In the genomic region with DNA sequence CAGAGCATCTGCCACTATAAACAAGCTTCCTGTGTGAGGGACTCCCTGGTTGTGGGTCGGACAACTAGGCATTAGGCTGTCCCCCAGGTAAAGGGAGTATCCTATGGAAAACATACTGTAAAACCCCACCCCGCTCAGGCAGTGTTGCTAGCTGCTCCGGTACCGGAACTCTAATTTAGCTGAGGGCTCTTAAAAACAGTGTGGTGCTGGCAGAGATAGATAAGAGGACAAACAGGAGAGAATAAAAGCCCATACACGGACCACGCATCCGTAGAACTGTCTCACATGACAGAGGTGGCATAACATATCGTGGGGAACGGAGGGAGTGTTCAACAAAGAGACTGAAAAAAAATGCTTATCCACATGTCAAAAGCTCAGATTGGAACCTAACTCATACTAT, we compare ENCODE assay signal across 1 cellular context.
TF ChIP-seq lines count a peak whose summit lies in the region.

No MANE protein-coding gene starts in this region.

TF ChIP-seq in K562, 482 proteins besides CTCF, POLR2A, EP300 and RAD21 (continued from another document and continues in another):
- peak; percentile 66 for TF ChIP-seq TEAD4 (IDR thresholded peaks at IDR 0.05; ENCODE audit: low read length)
- no peak for TF ChIP-seq TEAD4 (CRISPR knock-in tag; IDR thresholded peaks at IDR 0.05; ENCODE audit: borderline replicate concordance)
- TF ChIP-seq PML (IDR thresholded peaks at IDR 0.05; ENCODE audit: low read length): no peak; the same call in 1 of the 2 replicates
- TF ChIP-seq, protein P1, sequence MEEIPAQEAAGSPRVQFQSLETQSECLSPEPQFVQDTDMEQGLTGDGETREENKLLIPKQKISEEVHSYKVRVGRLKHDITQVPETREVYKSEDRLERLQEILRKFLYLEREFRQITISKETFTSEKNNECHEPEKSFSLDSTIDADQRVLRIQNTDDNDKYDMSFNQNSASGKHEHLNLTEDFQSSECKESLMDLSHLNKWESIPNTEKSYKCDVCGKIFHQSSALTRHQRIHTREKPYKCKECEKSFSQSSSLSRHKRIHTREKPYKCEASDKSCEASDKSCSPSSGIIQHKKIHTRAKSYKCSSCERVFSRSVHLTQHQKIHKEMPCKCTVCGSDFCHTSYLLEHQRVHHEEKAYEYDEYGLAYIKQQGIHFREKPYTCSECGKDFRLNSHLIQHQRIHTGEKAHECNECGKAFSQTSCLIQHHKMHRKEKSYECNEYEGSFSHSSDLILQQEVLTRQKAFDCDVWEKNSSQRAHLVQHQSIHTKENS (CRISPR knock-in tag; IDR thresholded peaks at IDR 0.05): no peak
- peak; percentile 56 for TF ChIP-seq LEF1 (IDR thresholded peaks at IDR 0.05)
- TF ChIP-seq KDM4B (IDR thresholded peaks at IDR 0.05; ENCODE audit: borderline replicate concordance in 2 of 2, low read depth in 1 of 2): no peak
- TF ChIP-seq CBFB (CRISPR knock-in tag; IDR thresholded peaks at IDR 0.05): no peak
- TF ChIP-seq THAP7 (CRISPR knock-in tag; IDR thresholded peaks at IDR 0.05): no peak
- no peak for TF ChIP-seq DMBX1 (CRISPR knock-in tag; IDR thresholded peaks at IDR 0.05; ENCODE audit: borderline replicate concordance)
- TF ChIP-seq KDM2B (CRISPR knock-in tag; IDR thresholded peaks at IDR 0.05): no peak
- TF ChIP-seq, protein P2, sequence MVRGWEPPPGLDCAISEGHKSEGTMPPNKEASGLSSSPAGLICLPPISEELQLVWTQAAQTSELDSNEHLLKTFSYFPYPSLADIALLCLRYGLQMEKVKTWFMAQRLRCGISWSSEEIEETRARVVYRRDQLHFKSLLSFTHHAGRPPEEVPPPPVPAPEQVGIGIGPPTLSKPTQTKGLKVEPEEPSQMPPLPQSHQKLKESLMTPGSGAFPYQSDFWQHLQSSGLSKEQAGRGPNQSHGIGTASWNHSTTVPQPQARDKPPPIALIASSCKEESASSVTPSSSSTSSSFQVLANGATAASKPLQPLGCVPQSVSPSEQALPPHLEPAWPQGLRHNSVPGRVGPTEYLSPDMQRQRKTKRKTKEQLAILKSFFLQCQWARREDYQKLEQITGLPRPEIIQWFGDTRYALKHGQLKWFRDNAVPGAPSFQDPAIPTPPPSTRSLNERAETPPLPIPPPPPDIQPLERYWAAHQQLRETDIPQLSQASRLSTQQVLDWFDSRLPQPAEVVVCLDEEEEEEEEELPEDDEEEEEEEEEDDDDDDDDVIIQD (CRISPR knock-in tag; IDR thresholded peaks at IDR 0.05): no peak
- TF ChIP-seq SMARCB1 (IDR thresholded peaks at IDR 0.05; ENCODE audit: insufficient read length, low read depth): no peak
- no peak for TF ChIP-seq ZNF311 (CRISPR knock-in tag; IDR thresholded peaks at IDR 0.05)
- TF ChIP-seq ZNF124 (CRISPR knock-in tag; IDR thresholded peaks at IDR 0.05): no peak
- TF ChIP-seq XRCC3 (IDR thresholded peaks at IDR 0.05): no peak
- TF ChIP-seq NR0B1 (IDR thresholded peaks at IDR 0.05; ENCODE audit: partially characterized antibody): no peak
- TF ChIP-seq ZNF121 (CRISPR knock-in tag; conservative IDR thresholded peaks at IDR 0.05): no peak
- TF ChIP-seq ELF4 (CRISPR knock-in tag; IDR thresholded peaks at IDR 0.05): no peak
- no peak for TF ChIP-seq ZBED1 (IDR thresholded peaks at IDR 0.05)
- TF ChIP-seq ZC3H11A (IDR thresholded peaks at IDR 0.05; ENCODE audit: low read depth, low read length): no peak
- no peak for TF ChIP-seq ZNF165 (CRISPR knock-in tag; IDR thresholded peaks at IDR 0.05; ENCODE audit: borderline replicate concordance)
- no peak for TF ChIP-seq ZBTB26 (CRISPR knock-in tag; IDR thresholded peaks at IDR 0.05)
- TF ChIP-seq SMC3 (conservative IDR thresholded peaks at IDR 0.05; ENCODE audit: insufficient read depth, low read depth, low read length): no peak
- TF ChIP-seq ZNF146 (CRISPR knock-in tag; IDR thresholded peaks at IDR 0.05; ENCODE audit: unreplicated experiment): no peak
- TF ChIP-seq FOXA3 (CRISPR knock-in tag; conservative IDR thresholded peaks at IDR 0.05 in 1 of 2, IDR thresholded peaks at IDR 0.05 in 1 of 2): no peak
- no peak for TF ChIP-seq RAD51 (IDR thresholded peaks at IDR 0.05; ENCODE audit: borderline replicate concordance, low read depth)
- TF ChIP-seq UBTF (IDR thresholded peaks at IDR 0.05; ENCODE audit: borderline replicate concordance in 1 of 2, low read depth in 2 of 2, low read length in 2 of 2): no peak
- no peak for TF ChIP-seq KLF10 (CRISPR knock-in tag; IDR thresholded peaks at IDR 0.05)
- 0 out of 2 replicates have a peak, but pooled peaks have one; percentile 17 for TF ChIP-seq POLR2AphosphoS5 (IDR thresholded peaks at IDR 0.05; ENCODE audit: control insufficient read depth, insufficient read depth, low read depth, low read length)
- no peak for TF ChIP-seq ZNF12 (CRISPR knock-in tag; IDR thresholded peaks at IDR 0.05)
- peak; percentile 74 for TF ChIP-seq SOX6 (IDR thresholded peaks at IDR 0.05)
- TF ChIP-seq MBD2 (IDR thresholded peaks at IDR 0.05; ENCODE audit: borderline replicate concordance, low read depth): no peak
- no peak for TF ChIP-seq ZNF197 (CRISPR knock-in tag; IDR thresholded peaks at IDR 0.05; ENCODE audit: low read depth)
- no peak for TF ChIP-seq JUN (IDR thresholded peaks at IDR 0.05; ENCODE audit: borderline replicate concordance, low read depth, low read length)
- TF ChIP-seq JUN (CRISPR knock-in tag; IDR thresholded peaks at IDR 0.05; ENCODE audit: borderline replicate concordance): no peak
- TF ChIP-seq SAP30 (IDR thresholded peaks at IDR 0.05; ENCODE audit: borderline replicate concordance, insufficient read depth, low read depth, low read length, poor library complexity, severe bottlenecking): no peak
- TF ChIP-seq CEBPG (CRISPR knock-in tag; IDR thresholded peaks at IDR 0.05): no peak
- TF ChIP-seq CEBPG (tag; conservative IDR thresholded peaks at IDR 0.05 in 1 of 2, IDR thresholded peaks at IDR 0.05 in 1 of 2): no peak
- TF ChIP-seq MTF1 (CRISPR knock-in tag; IDR thresholded peaks at IDR 0.05; ENCODE audit: borderline replicate concordance): no peak
- TF ChIP-seq ZNF253 (CRISPR knock-in tag; conservative IDR thresholded peaks at IDR 0.05): no peak
- no peak for TF ChIP-seq ZEB2 (IDR thresholded peaks at IDR 0.05)
- TF ChIP-seq ZMIZ1 (IDR thresholded peaks at IDR 0.05; ENCODE audit: low read depth in 2 of 2, low read length in 2 of 2): peak in 1 of 2 experiments; percentile 44; a peak in 1 of 4 replicates
- TF ChIP-seq, protein P3, sequence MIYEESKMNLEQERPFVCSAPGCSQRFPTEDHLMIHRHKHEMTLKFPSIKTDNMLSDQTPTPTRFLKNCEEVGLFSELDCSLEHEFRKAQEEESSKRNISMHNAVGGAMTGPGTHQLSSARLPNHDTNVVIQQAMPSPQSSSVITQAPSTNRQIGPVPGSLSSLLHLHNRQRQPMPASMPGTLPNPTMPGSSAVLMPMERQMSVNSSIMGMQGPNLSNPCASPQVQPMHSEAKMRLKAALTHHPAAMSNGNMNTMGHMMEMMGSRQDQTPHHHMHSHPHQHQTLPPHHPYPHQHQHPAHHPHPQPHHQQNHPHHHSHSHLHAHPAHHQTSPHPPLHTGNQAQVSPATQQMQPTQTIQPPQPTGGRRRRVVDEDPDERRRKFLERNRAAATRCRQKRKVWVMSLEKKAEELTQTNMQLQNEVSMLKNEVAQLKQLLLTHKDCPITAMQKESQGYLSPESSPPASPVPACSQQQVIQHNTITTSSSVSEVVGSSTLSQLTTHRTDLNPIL (CRISPR knock-in tag; IDR thresholded peaks at IDR 0.05): no peak
- TF ChIP-seq ZBTB9 (CRISPR knock-in tag; IDR thresholded peaks at IDR 0.05): no peak
- TF ChIP-seq HDAC3 (IDR thresholded peaks at IDR 0.05; ENCODE audit: borderline replicate concordance, partially characterized antibody): no peak
- TF ChIP-seq, protein P4, sequence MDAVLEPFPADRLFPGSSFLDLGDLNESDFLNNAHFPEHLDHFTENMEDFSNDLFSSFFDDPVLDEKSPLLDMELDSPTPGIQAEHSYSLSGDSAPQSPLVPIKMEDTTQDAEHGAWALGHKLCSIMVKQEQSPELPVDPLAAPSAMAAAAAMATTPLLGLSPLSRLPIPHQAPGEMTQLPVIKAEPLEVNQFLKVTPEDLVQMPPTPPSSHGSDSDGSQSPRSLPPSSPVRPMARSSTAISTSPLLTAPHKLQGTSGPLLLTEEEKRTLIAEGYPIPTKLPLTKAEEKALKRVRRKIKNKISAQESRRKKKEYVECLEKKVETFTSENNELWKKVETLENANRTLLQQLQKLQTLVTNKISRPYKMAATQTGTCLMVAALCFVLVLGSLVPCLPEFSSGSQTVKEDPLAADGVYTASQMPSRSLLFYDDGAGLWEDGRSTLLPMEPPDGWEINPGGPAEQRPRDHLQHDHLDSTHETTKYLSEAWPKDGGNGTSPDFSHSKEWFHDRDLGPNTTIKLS (IDR thresholded peaks at IDR 0.05; ENCODE audit: borderline replicate concordance, low read depth): no peak
